1 cellular context compared by ENCODE assay signal in the genomic region with DNA sequence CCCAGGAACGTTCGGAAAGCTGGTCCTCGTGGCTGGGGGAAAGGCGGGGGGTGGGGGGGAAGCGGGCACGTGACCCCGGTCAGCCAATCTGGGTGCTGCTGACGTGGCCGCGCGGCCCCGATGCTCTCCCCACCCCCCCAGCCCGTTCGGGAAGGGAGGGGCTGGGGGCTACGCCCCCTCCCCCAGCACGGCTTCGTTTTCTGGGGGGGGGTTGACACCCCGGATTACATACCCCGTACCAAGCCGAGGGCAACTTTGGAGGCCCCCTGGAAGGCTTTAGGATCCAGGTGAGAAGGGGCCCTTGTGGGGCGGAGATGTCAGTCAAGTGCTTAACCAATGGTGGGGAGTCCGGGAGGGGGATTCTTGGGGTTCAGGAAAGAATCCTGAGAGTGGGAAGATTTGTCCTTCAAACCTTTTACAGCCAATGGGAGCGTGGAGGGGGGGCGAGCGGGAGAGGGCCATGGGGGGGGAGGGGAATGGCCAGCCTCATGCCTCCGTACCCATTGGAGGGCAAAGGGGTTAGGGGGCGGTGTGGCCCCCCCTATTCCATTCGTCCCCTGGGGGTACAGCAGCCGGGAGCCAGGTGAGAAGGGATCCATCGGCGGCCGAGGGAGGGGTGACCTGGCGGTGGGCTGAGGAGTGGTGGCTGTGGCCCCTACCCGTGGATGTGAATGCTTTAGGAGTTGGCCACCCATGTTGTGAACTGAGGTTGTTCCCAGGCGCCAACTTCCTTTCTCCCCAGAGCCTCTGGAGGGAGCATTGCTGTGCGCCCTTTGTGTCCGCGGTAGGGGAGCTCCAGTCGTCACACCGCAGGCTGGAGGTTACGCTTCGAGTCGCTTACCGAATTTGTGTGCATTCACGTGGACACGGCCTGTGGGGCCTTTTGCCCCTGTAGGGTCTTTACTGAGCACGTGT.
TF ChIP-seq lines count a peak whose summit lies in the region.

No MANE protein-coding gene starts in this region.

TF ChIP-seq in SK-N-SH, 30 proteins besides CTCF, POLR2A, EP300 and RAD21:
- TF ChIP-seq SMC3 (IDR thresholded peaks at IDR 0.05; ENCODE audit: low read depth, low read length) (no peak), GABPA (IDR thresholded peaks at IDR 0.05; ENCODE audit: low read depth) (no peak), MXI1 (IDR thresholded peaks at IDR 0.05; ENCODE audit: low read depth, low read length) (peak; percentile 39), CHD2 (IDR thresholded peaks at IDR 0.05; ENCODE audit: low read length, partially characterized antibody) (no peak), SIN3A (IDR thresholded peaks at IDR 0.05; ENCODE audit: borderline replicate concordance, low read depth, low read length) (0 out of 2 replicates have a peak, but pooled peaks have one; percentile 43)
- TF ChIP-seq, protein P1, sequence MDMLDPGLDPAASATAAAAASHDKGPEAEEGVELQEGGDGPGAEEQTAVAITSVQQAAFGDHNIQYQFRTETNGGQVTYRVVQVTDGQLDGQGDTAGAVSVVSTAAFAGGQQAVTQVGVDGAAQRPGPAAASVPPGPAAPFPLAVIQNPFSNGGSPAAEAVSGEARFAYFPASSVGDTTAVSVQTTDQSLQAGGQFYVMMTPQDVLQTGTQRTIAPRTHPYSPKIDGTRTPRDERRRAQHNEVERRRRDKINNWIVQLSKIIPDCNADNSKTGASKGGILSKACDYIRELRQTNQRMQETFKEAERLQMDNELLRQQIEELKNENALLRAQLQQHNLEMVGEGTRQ (IDR thresholded peaks at IDR 0.05; ENCODE audit: borderline replicate concordance, low read depth, low read length), result peak; percentile 46; the same call in 1 of the 2 replicates
- TF ChIP-seq, protein P2, sequence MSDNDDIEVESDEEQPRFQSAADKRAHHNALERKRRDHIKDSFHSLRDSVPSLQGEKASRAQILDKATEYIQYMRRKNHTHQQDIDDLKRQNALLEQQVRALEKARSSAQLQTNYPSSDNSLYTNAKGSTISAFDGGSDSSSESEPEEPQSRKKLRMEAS (IDR thresholded peaks at IDR 0.05; ENCODE audit: low read depth), result peak; percentile 85
- TF ChIP-seq, protein P3, sequence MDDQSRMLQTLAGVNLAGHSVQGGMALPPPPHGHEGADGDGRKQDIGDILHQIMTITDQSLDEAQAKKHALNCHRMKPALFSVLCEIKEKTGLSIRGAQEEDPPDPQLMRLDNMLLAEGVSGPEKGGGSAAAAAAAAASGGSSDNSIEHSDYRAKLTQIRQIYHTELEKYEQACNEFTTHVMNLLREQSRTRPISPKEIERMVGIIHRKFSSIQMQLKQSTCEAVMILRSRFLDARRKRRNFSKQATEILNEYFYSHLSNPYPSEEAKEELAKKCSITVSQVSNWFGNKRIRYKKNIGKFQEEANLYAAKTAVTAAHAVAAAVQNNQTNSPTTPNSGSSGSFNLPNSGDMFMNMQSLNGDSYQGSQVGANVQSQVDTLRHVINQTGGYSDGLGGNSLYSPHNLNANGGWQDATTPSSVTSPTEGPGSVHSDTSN (IDR thresholded peaks at IDR 0.05), result peak; percentile 70
- TF ChIP-seq, protein P4, sequence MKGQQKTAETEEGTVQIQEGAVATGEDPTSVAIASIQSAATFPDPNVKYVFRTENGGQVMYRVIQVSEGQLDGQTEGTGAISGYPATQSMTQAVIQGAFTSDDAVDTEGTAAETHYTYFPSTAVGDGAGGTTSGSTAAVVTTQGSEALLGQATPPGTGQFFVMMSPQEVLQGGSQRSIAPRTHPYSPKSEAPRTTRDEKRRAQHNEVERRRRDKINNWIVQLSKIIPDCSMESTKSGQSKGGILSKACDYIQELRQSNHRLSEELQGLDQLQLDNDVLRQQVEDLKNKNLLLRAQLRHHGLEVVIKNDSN (IDR thresholded peaks at IDR 0.05; ENCODE audit: borderline replicate concordance, low read depth), result peak; percentile 94
